1 cellular context compared by ENCODE assay signal in genomic region chr4:98908703-98909262, GRCh38.
TF ChIP-seq lines count a peak whose summit lies in the region.

No MANE protein-coding gene starts in this region.

TF ChIP-seq in HEK293, 187 proteins besides CTCF, POLR2A, EP300 and RAD21 (continued from another document):
- TF ChIP-seq BCL11B (tag by site-specific recombination; IDR thresholded peaks at IDR 0.05; ENCODE audit: low read depth) (no peak), ZNF16 (tag by site-specific recombination; IDR thresholded peaks at IDR 0.05; ENCODE audit: low read depth) (no peak)
